ENCODE assay signal across 8 cellular contexts in genomic region chr19:531009-531752, GRCh38. TPM values are rescaled to one million over a fixed set of nuclear protein-coding genes. Genes with fewer than 3 reads are reported as not detected.
DNase-seq lines count a peak whose midpoint lies in the region; ATAC-seq and TF ChIP-seq lines count a peak whose summit lies in the region.

No MANE protein-coding gene starts in this region.

- H3K36me3 Mint-ChIP-seq in IgD-negative memory B cell (peaks cover 2% of the 10 kb centered on the region), nephron progenitor cell (ENCODE audit: low read depth) (no peaks in the 10 kb centered on the region)
- H3K36me3 Mint-ChIP-seq in stimulated activated naive CD8-positive, alpha-beta T cell treated with anti-CD3 and anti-CD28 coated beads, Interleukin-15, Interleukin-2, amounts not matched to agents 100 ng/mL and 50 ng/mL, for 24 hours (ENCODE audit: low read depth) = no peaks in the 10 kb centered on the region

- H3K4me3 ChIP-seq in fibroblast of the aortic adventitia (ENCODE audit: low read depth, low read length) = peak overlapping the region; percentile 84

- H3K4me1 Mint-ChIP-seq in IgD-negative memory B cell = peaks cover 5 to 9% (median 7%) of the 10 kb centered on the region in 3 donors
- peaks cover 41% of the 10 kb centered on the region for H3K4me1 Mint-ChIP-seq in nephron progenitor cell
- H3K4me1 Mint-ChIP-seq in stimulated activated naive CD8-positive, alpha-beta T cell treated with anti-CD3 and anti-CD28 coated beads, Interleukin-15, Interleukin-2, amounts not matched to agents 100 ng/mL and 50 ng/mL, for 24 hours (ENCODE audit: low read depth) = peaks cover 30% of the 10 kb centered on the region

- DNase-seq in DMS114 treated with DMSO at 0.1 percent for 48 hours (lab: John Stamatoyannopoulos, UW; ENCODE audit: unreplicated experiment) (peak; percentile 25), RPMI7951 (ENCODE audit: low read depth) (peak; percentile 73), fibroblast of the aortic adventitia (ENCODE audit: low read depth) (peak; percentile 74), nephron progenitor cell (peak; percentile 92)
- peak; percentile 76 for DNase-seq in activated T-helper 9 cell treated with anti-CD3 and anti-CD28 coated beads, Interleukin-2, amount 50 U/mL, for 16 hours (ENCODE audit: low read depth)

- peak overlapping the region; percentile 67 to 88 (median 76) for H3K27ac Mint-ChIP-seq in IgD-negative memory B cell
- peak overlapping the region; percentile 36 for H3K27ac Mint-ChIP-seq in nephron progenitor cell
- H3K27ac Mint-ChIP-seq in stimulated activated naive CD8-positive, alpha-beta T cell treated with anti-CD3 and anti-CD28 coated beads, Interleukin-15, Interleukin-2, amounts not matched to agents 100 ng/mL and 50 ng/mL, for 24 hours = peak overlapping the region; percentile 87

- TF ChIP-seq CTCF in fibroblast of the aortic adventitia (IDR thresholded peaks at IDR 0.05; ENCODE audit: insufficient read depth, low read length) (no peak), nephron progenitor cell (IDR thresholded peaks at IDR 0.05) (no peak)

- peak; percentile 66 for ATAC-seq in GM21528 (IDR thresholded peaks at IDR 0.05; ENCODE audit: low FRiP score, unreplicated experiment)

- H3K27me3 Mint-ChIP-seq in IgD-negative memory B cell (peaks cover 2% of the 10 kb centered on the region), nephron progenitor cell (ENCODE audit: low read depth, poor library complexity) (no peaks in the 10 kb centered on the region)
- peaks cover 7% of the 10 kb centered on the region for H3K27me3 Mint-ChIP-seq in stimulated activated naive CD8-positive, alpha-beta T cell treated with anti-CD3 and anti-CD28 coated beads, Interleukin-15, Interleukin-2, amounts not matched to agents 100 ng/mL and 50 ng/mL, for 24 hours

- H3K4me3 Mint-ChIP-seq in IgD-negative memory B cell (peak overlapping the region; percentile 82 to 90 (median 86)), nephron progenitor cell (peak overlapping the region; percentile 80)
- H3K4me3 Mint-ChIP-seq in stimulated activated naive CD8-positive, alpha-beta T cell treated with anti-CD3 and anti-CD28 coated beads, Interleukin-15, Interleukin-2, amounts not matched to agents 100 ng/mL and 50 ng/mL, for 24 hours = peak overlapping the region; percentile 85

- H3K9me3 Mint-ChIP-seq in IgD-negative memory B cell = no peaks in the 10 kb centered on the region
- H3K9me3 Mint-ChIP-seq in nephron progenitor cell = no peaks in the 10 kb centered on the region
- no peaks in the 10 kb centered on the region for H3K9me3 Mint-ChIP-seq in stimulated activated naive CD8-positive, alpha-beta T cell treated with anti-CD3 and anti-CD28 coated beads, Interleukin-15, Interleukin-2, amounts not matched to agents 100 ng/mL and 50 ng/mL, for 24 hours

RNA-seq across cellular contexts. Expression of gene CDC34, which starts 0.4 kb away (rescaled TPM):
- 20.1 TPM for polyA plus RNA-seq in IgD-negative memory B cell
- 56.4 and 61.8 TPM in 2 replicates for total RNA-seq in RPMI7951 (2014; rRNA removed; shearing (Covaris generic))
- total RNA-seq in fibroblast of the aortic adventitia (ENCODE audit: low replicate concordance) = 31.0 and 65.8 TPM in 2 replicates

RNA-seq across cellular contexts. Expression of gene GZMM, which starts 12.7 kb away (rescaled TPM):
- polyA plus RNA-seq in IgD-negative memory B cell = 15.8 TPM
- total RNA-seq in RPMI7951 (2014; rRNA removed; shearing (Covaris generic)) = 1.3 and 3.6 TPM in 2 replicates
- not detected in 2 replicates for total RNA-seq in fibroblast of the aortic adventitia (ENCODE audit: low replicate concordance)

RNA-seq across cellular contexts. Expression of gene TPGS1, which starts 23.9 kb away (rescaled TPM):
- polyA plus RNA-seq in IgD-negative memory B cell = 13.8 TPM
- 26.2 and 48.8 TPM in 2 replicates for total RNA-seq in RPMI7951 (2014; rRNA removed; shearing (Covaris generic))
- total RNA-seq in fibroblast of the aortic adventitia (ENCODE audit: low replicate concordance) = 25.2 and 56.4 TPM in 2 replicates

RNA-seq across cellular contexts. Expression of gene MADCAM1, which starts 34.9 kb away (rescaled TPM):
- polyA plus RNA-seq in IgD-negative memory B cell = 0.36 TPM
- total RNA-seq in RPMI7951 (2014; rRNA removed; shearing (Covaris generic)) = 0.12 TPM in 1 of 2 replicates, not detected in the other
- 0.16 and 0.18 TPM in 2 replicates for total RNA-seq in fibroblast of the aortic adventitia (ENCODE audit: low replicate concordance)

RNA-seq across cellular contexts. Expression of gene BSG, which starts 41.2 kb away (rescaled TPM):
- 287 TPM for polyA plus RNA-seq in IgD-negative memory B cell
- 911 and 1,158 TPM in 2 replicates for total RNA-seq in RPMI7951 (2014; rRNA removed; shearing (Covaris generic))
- 151 and 239 TPM in 2 replicates for total RNA-seq in fibroblast of the aortic adventitia (ENCODE audit: low replicate concordance)

Comparison
In these comparisons a context has a peak if more than half of its experiments do, and no peak if none do; other contexts are left out.
1. Peak in every context shown above with its lines: DNase-seq, ATAC-seq and H3K4me3 ChIP-seq.
2. DNase-seq: peak in every context shown above with its lines; median percentile 92 in nephron progenitor cell; 76 in activated T-helper 9 cell treated with anti-CD3 and anti-CD28 coated beads, Interleukin-2, amount 50 U/mL, for 16 hours; 74 in fibroblast of the aortic adventitia; 73 in RPMI7951; 25 in DMS114 treated with DMSO at 0.1 percent for 48 hours.
3. H3K27ac Mint-ChIP-seq: peak in every context shown above with its lines; median percentile 87 in stimulated activated naive CD8-positive, alpha-beta T cell treated with anti-CD3 and anti-CD28 coated beads, Interleukin-15, Interleukin-2, amounts not matched to agents 100 ng/mL and 50 ng/mL, for 24 hours; 76 in IgD-negative memory B cell; 36 in nephron progenitor cell.